Comparison of ENCODE assay signal across 1 cellular context in genomic region chr2:120907822-120908221, GRCh38.
TF ChIP-seq lines count a peak whose summit lies in the region.

No MANE protein-coding gene starts in this region.

TF ChIP-seq in SK-N-SH treated with all-trans-retinoic acid at 6 μM for 48 hours, 23 proteins besides CTCF, POLR2A, EP300 and RAD21 (continued from another document):
- TF ChIP-seq, protein P1, sequence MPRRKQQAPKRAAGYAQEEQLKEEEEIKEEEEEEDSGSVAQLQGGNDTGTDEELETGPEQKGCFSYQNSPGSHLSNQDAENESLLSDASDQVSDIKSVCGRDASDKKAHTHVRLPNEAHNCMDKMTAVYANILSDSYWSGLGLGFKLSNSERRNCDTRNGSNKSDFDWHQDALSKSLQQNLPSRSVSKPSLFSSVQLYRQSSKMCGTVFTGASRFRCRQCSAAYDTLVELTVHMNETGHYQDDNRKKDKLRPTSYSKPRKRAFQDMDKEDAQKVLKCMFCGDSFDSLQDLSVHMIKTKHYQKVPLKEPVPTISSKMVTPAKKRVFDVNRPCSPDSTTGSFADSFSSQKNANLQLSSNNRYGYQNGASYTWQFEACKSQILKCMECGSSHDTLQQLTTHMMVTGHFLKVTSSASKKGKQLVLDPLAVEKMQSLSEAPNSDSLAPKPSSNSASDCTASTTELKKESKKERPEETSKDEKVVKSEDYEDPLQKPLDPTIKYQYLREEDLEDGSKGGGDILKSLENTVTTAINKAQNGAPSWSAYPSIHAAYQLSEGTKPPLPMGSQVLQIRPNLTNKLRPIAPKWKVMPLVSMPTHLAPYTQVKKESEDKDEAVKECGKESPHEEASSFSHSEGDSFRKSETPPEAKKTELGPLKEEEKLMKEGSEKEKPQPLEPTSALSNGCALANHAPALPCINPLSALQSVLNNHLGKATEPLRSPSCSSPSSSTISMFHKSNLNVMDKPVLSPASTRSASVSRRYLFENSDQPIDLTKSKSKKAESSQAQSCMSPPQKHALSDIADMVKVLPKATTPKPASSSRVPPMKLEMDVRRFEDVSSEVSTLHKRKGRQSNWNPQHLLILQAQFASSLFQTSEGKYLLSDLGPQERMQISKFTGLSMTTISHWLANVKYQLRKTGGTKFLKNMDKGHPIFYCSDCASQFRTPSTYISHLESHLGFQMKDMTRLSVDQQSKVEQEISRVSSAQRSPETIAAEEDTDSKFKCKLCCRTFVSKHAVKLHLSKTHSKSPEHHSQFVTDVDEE (CRISPR knock-in tag; IDR thresholded peaks at IDR 0.05), result no peak
- no peak for TF ChIP-seq CSDC2 (CRISPR knock-in tag; IDR thresholded peaks at IDR 0.05)
